Comparison of ENCODE assay signal across 23 cellular contexts in genomic region chr18:11673560-11673959, GRCh38.
"Had no signal": no experiment of that assay in that cellular context is flagged by ENCODE, and none has a peak within 500 bp of the region (broad histone marks: within the 10 kb centered on the region; RNA-seq: fewer than 3 reads in every experiment).

No MANE protein-coding gene starts in this region.

- H3K79me2 ChIP-seq: parathyroid adenoma had no signal

- H3K4me3 ChIP-seq: colonic mucosa, gastrocnemius medialis, left lung, smooth muscle cell, suprapubic skin, transverse colon, upper lobe of right lung had no signal

- H3K27ac Mint-ChIP-seq: dendritic cell treated with granulocyte-macrophage colony-stimulating factor and Interleukin-4, amounts not matched to agents 40 ng/mL and 50 ng/mL, for 4 days; effector memory CD8-positive, alpha-beta T cell; naive thymus-derived CD8-positive, alpha-beta T cell; progenitor cell of endocrine pancreas; stimulated activated naive CD8-positive, alpha-beta T cell treated with anti-CD3 and anti-CD28 coated beads, Interleukin-15, amount 100 ng/mL, for 72 hours had no signal

- H3K9ac ChIP-seq: parathyroid adenoma had no signal

- DNase-seq: colonic mucosa; effector memory CD8-positive, alpha-beta T cell; gastrocnemius medialis; kidney; left lung; mesenchymal stem cell; naive thymus-derived CD8-positive, alpha-beta T cell; stimulated activated CD4-positive, alpha-beta T cell treated with anti-CD3 and anti-CD28 coated beads, Interleukin-12 subunit alpha, Interleukin-12 subunit beta, amount 100 ng/mL, for 4 hours; stimulated activated CD4-positive, alpha-beta T cell treated with anti-CD3 and anti-CD28 coated beads, Interleukin-1b, Interleukin-23, amount 100 ng/mL, for 48 hours; stimulated activated CD4-positive, alpha-beta T cell treated with anti-CD3 and anti-CD28 coated beads, Interleukin-4, amount 100 ng/mL, for 1 hour; stimulated activated CD8-positive, alpha-beta memory T cell treated with anti-CD3 and anti-CD28 coated beads, Interleukin-4, amount 100 ng/mL, for 48 hours; stimulated activated naive CD4-positive, alpha-beta T cell; stimulated activated naive CD8-positive, alpha-beta T cell treated with anti-CD3 and anti-CD28 coated beads, Interleukin-15, amount 100 ng/mL, for 72 hours; transverse colon; upper lobe of right lung had no signal

- H3K9me3 ChIP-seq: colonic mucosa, gastrocnemius medialis, left lung, neutrophil, suprapubic skin, transverse colon, upper lobe of right lung had no signal

- H3K4me2 ChIP-seq: smooth muscle cell had no signal

- H2AFZ ChIP-seq: parathyroid adenoma had no signal

- FAIRE-seq: kidney had no signal

- ATAC-seq: effector memory CD8-positive, alpha-beta T cell; gastrocnemius medialis; left lung; naive thymus-derived CD8-positive, alpha-beta T cell; sciatic nerve; stimulated activated naive CD8-positive, alpha-beta T cell treated with anti-CD3 and anti-CD28 coated beads, Interleukin-15, amount 100 ng/mL, for 72 hours; upper lobe of right lung had no signal

- H3K4me1 ChIP-seq: colonic mucosa, gastrocnemius medialis, left lung, parathyroid adenoma, transverse colon, upper lobe of right lung had no signal

- H3K9me3 Mint-ChIP-seq: central memory CD8-positive, alpha-beta T cell; dendritic cell treated with granulocyte-macrophage colony-stimulating factor and Interleukin-4, amounts not matched to agents 40 ng/mL and 50 ng/mL, for 4 days; effector memory CD8-positive, alpha-beta T cell; stimulated activated naive CD8-positive, alpha-beta T cell treated with anti-CD3 and anti-CD28 coated beads, Interleukin-15, amount 100 ng/mL, for 72 hours had no signal

- H3K4me3 Mint-ChIP-seq: central memory CD8-positive, alpha-beta T cell; dendritic cell treated with granulocyte-macrophage colony-stimulating factor and Interleukin-4, amounts not matched to agents 40 ng/mL and 50 ng/mL, for 4 days; effector memory CD8-positive, alpha-beta T cell; naive thymus-derived CD8-positive, alpha-beta T cell; stimulated activated naive CD8-positive, alpha-beta T cell treated with anti-CD3 and anti-CD28 coated beads, Interleukin-15, amount 100 ng/mL, for 72 hours had no signal

- H3K4me1 Mint-ChIP-seq: central memory CD8-positive, alpha-beta T cell; stimulated activated naive CD8-positive, alpha-beta T cell treated with anti-CD3 and anti-CD28 coated beads, Interleukin-15, amount 100 ng/mL, for 72 hours had no signal

- H3K27ac ChIP-seq: colonic mucosa, gastrocnemius medialis, left lung, neutrophil, parathyroid adenoma, suprapubic skin, transverse colon, upper lobe of right lung had no signal

- H3K36me3 ChIP-seq: colonic mucosa, gastrocnemius medialis, left lung, neutrophil, suprapubic skin, transverse colon, upper lobe of right lung had no signal

- H3K27me3 ChIP-seq: colonic mucosa, transverse colon, upper lobe of right lung had no signal
